Comparison of ENCODE assay signal across 1 cellular context in genomic region chr6:88246654-88247053, GRCh38.
TF ChIP-seq lines count a peak whose summit lies in the region.

No MANE protein-coding gene starts in this region.

TF ChIP-seq in K562, 482 proteins besides CTCF, POLR2A, EP300 and RAD21 (continued from another document and continues in another):
- TF ChIP-seq HMBOX1 (IDR thresholded peaks at IDR 0.05) (peak; percentile 44; the same call in 1 of the 2 replicates), CTBP1 (IDR thresholded peaks at IDR 0.05; ENCODE audit: borderline replicate concordance) (peak; percentile 53; the same call in 1 of the 2 replicates), MAFG (tag; conservative IDR thresholded peaks at IDR 0.05) (peak; percentile 87), VEZF1 (CRISPR knock-in tag; IDR thresholded peaks at IDR 0.05) (peak; percentile 41; the same call in 1 of the 2 replicates), ELK1 (CRISPR knock-in tag; IDR thresholded peaks at IDR 0.05) (no peak), HDAC2 (IDR thresholded peaks at IDR 0.05) (peak; percentile 51; the same call in 1 of the 2 replicates), HMGXB4 (CRISPR knock-in tag; IDR thresholded peaks at IDR 0.05) (no peak), HDAC6 (IDR thresholded peaks at IDR 0.05; ENCODE audit: low read depth, low read length) (no peak), STAT6 (CRISPR knock-in tag; IDR thresholded peaks at IDR 0.05) (no peak), PBX2 (CRISPR knock-in tag; IDR thresholded peaks at IDR 0.05; ENCODE audit: low read depth) (no peak), PBX2 (tag; conservative IDR thresholded peaks at IDR 0.05; ENCODE audit: low read depth) (peak; percentile 35; the same call in 1 of the 2 replicates), STAT5A (IDR thresholded peaks at IDR 0.05; ENCODE audit: borderline replicate concordance, low read length) (peak; percentile 25; the same call in 1 of the 2 replicates), IRF2 (CRISPR knock-in tag; IDR thresholded peaks at IDR 0.05) (no peak), LEF1 (IDR thresholded peaks at IDR 0.05) (peak; percentile 49; the same call in 1 of the 2 replicates), CHD1 (IDR thresholded peaks at IDR 0.05; ENCODE audit: low read length) (no peak), ZFP36 (IDR thresholded peaks at IDR 0.05; ENCODE audit: low read depth, low read length, partially characterized antibody) (no peak), FOXJ2 (tag; IDR thresholded peaks at IDR 0.05) (peak; percentile 85), TAF7 (tag; IDR thresholded peaks at IDR 0.05) (no peak), FOXA3 (CRISPR knock-in tag; conservative IDR thresholded peaks at IDR 0.05 in 1 of 2, IDR thresholded peaks at IDR 0.05 in 1 of 2) (no peak), EGR1 (conservative IDR thresholded peaks at IDR 0.05) (no peak), MTA2 (IDR thresholded peaks at IDR 0.05; ENCODE audit: low read depth) (peak; percentile 55), ZNF316 (IDR thresholded peaks at IDR 0.05) (peak; percentile 85), MTA1 (IDR thresholded peaks at IDR 0.05; ENCODE audit: borderline replicate concordance) (no peak), ZBTB43 (CRISPR knock-in tag; IDR thresholded peaks at IDR 0.05) (no peak), DMBX1 (CRISPR knock-in tag; IDR thresholded peaks at IDR 0.05; ENCODE audit: borderline replicate concordance) (0 out of 2 replicates have a peak, but pooled peaks have one; percentile 46), SMARCA4 (IDR thresholded peaks at IDR 0.05) (peak; percentile 81), DACH1 (IDR thresholded peaks at IDR 0.05; ENCODE audit: partially characterized antibody) (peak; percentile 53), ZNF318 (IDR thresholded peaks at IDR 0.05; ENCODE audit: borderline replicate concordance in 1 of 2, low read depth in 1 of 2) (no peak), NUFIP1 (IDR thresholded peaks at IDR 0.05; ENCODE audit: partially characterized antibody) (no peak), TEAD4 (IDR thresholded peaks at IDR 0.05; ENCODE audit: low read length) (peak; percentile 87), TEAD4 (CRISPR knock-in tag; IDR thresholded peaks at IDR 0.05; ENCODE audit: borderline replicate concordance) (no peak), TCF3 (CRISPR knock-in tag; IDR thresholded peaks at IDR 0.05) (peak; percentile 85), HMG20B (CRISPR knock-in tag; IDR thresholded peaks at IDR 0.05) (no peak), SMAD4 (CRISPR knock-in tag; conservative IDR thresholded peaks at IDR 0.05) (0 out of 2 replicates have a peak, but pooled peaks have one; percentile 25), NCOR1 (IDR thresholded peaks at IDR 0.05) (peak; percentile 78), JUND (IDR thresholded peaks at IDR 0.05; ENCODE audit: borderline replicate concordance, low read depth, low read length) (peak; percentile 70; the same call in 1 of the 2 replicates), JUND (tag; IDR thresholded peaks at IDR 0.05; ENCODE audit: borderline replicate concordance, low read depth, low read length) (peak; percentile 60; the same call in 2 of the 3 replicates), XRCC3 (IDR thresholded peaks at IDR 0.05) (no peak)
